Comparison of ENCODE assay signal across 14 cellular contexts in the genomic region with DNA sequence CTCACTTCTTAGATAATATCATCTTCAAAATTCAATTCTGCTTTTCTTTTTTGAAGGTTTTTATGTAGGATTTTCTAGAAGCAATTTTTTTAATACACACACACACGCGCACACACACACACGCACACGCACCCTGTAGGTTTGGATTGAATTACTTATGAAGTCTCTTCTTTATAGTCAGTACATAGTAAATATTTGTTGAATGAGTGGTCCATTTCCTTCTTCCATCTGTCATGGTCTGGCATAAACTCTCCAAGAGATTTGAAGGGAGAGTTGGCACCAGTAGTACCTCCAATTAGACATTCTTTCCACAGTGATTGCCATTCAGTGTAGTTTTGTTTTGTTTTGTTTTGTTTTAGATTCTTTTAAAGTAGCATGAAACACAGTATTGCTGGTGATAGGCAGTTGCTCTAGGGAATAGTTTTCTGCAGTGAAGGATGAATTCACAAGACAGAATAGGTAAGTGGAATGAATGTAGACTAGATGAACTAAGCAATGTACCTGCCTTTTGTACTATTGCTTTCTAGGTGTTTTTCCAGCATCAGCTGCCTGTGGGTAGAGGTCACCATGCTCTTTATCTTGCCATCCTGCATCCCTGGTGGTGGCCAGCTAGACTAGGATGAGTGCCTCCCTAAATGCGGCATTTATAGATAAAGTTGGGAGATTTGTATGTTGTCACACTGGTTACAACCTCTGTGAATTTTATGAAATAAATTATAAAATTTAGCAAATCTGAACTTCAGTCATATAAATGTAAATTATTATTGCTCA. TPM values are rescaled to one million over a fixed set of nuclear protein-coding genes. Genes with fewer than 3 reads are reported as not detected.
DNase-seq lines count a peak whose midpoint lies in the region; ATAC-seq and TF ChIP-seq lines count a peak whose summit lies in the region.
"Had no signal": no experiment of that assay in that cellular context is flagged by ENCODE, and none has a peak within 500 bp of the region (broad histone marks: within the 10 kb centered on the region; RNA-seq: fewer than 3 reads in every experiment).

No MANE protein-coding gene starts in this region.

- H4K20me1 ChIP-seq in SK-N-SH (ENCODE audit: insufficient read depth), result peaks cover 4% of the 10 kb centered on the region
- no peaks in the 10 kb centered on the region for H4K20me1 ChIP-seq in OCI-LY7 (ENCODE audit: insufficient read depth, low read length)

- H3K27me3 ChIP-seq in cardiac muscle cell (no peaks in the 10 kb centered on the region), SK-N-SH (ENCODE audit: insufficient read depth) (no peaks in the 10 kb centered on the region)
- H3K27me3 ChIP-seq: BE2C, brain microvascular endothelial cell, neural progenitor cell, vagina had no signal

- H3K4me3 ChIP-seq in cardiac muscle cell, result no peak overlapping the region
- H3K4me3 ChIP-seq in SK-N-SH (ENCODE audit: low read depth in 2 of 2, low read length in 1 of 2), result no peak overlapping the region
- no peak overlapping the region for H3K4me3 ChIP-seq in foreskin fibroblast (ENCODE audit: low read depth in 1 of 2, low read length in 2 of 2)
- H3K4me3 ChIP-seq in OCI-LY7 (ENCODE audit: low read depth, low read length, poor library complexity, severe bottlenecking), result no peak overlapping the region
- H3K4me3 ChIP-seq: neural progenitor cell, SK-N-MC, vagina had no signal

- H3K36me3 ChIP-seq in cardiac muscle cell (peaks cover 6% of the 10 kb centered on the region), SK-N-SH (replicated peaks in 1 of 2; ENCODE audit: control insufficient read depth in 1 of 2, insufficient read depth in 2 of 2, low read length in 1 of 2) (peaks cover 0 to 4% of the 10 kb centered on the region in 2 experiments), OCI-LY7 (ENCODE audit: insufficient read depth, low read length) (no peaks in the 10 kb centered on the region)
- H3K36me3 ChIP-seq: BE2C, vagina had no signal

- no peaks in the 10 kb centered on the region for H3K9me3 ChIP-seq in cardiac muscle cell (ENCODE audit: low read depth)
- no peaks in the 10 kb centered on the region for H3K9me3 ChIP-seq in SK-N-SH
- no peaks in the 10 kb centered on the region for H3K9me3 ChIP-seq in OCI-LY7 (ENCODE audit: low read length)
- H3K9me3 ChIP-seq: vagina had no signal

- peaks cover 51% of the 10 kb centered on the region for H3K4me1 ChIP-seq in cardiac muscle cell (ENCODE audit: low read depth)
- peaks cover 0 to 13% of the 10 kb centered on the region in 2 experiments; a peak in 1 of 4 replicates for H3K4me1 ChIP-seq in SK-N-SH (ENCODE audit: control insufficient read depth in 1 of 2, insufficient read depth in 2 of 2, low read depth in 1 of 2, low read length in 1 of 2)
- no peaks in the 10 kb centered on the region for H3K4me1 ChIP-seq in OCI-LY7 (ENCODE audit: insufficient read depth, low read length, poor library complexity, severe bottlenecking)
- H3K4me1 ChIP-seq: neural progenitor cell had no signal

- H3K9me2 ChIP-seq in SK-N-SH (no peaks in the 10 kb centered on the region), OCI-LY7 (ENCODE audit: insufficient read depth, low read length) (no peaks in the 10 kb centered on the region)

- no peak overlapping the region for H3K9ac ChIP-seq in SK-N-SH
- H3K9ac ChIP-seq: neural progenitor cell had no signal

- no peak for ATAC-seq in HG03039 (IDR thresholded peaks at IDR 0.05; ENCODE audit: unreplicated experiment)
- ATAC-seq in GM21447 (IDR thresholded peaks at IDR 0.05; ENCODE audit: unreplicated experiment), result no peak

- H3K4me2 ChIP-seq in SK-N-SH (peak overlapping the region; percentile 59), OCI-LY7 (ENCODE audit: low read length) (no peak overlapping the region)
- H3K4me2 ChIP-seq: neural progenitor cell had no signal

- peak in 1 of 2 donors; percentile 74 for DNase-seq in cardiac muscle cell (ENCODE audit: low read depth in 1 of 2, low spot score in 1 of 2)
- no peak for DNase-seq in cardiac septum (ENCODE audit: low spot score)
- no peak for DNase-seq in SK-N-SH
- peak; percentile 69 to 70 for DNase-seq in foreskin fibroblast
- DNase-seq in OCI-LY7 (ENCODE audit: low spot score), result no peak
- DNase-seq in inferior parietal cortex (ENCODE audit: extremely low spot score), result no peak
- DNase-seq: BE2C, brain microvascular endothelial cell, NCI-H146 had no signal

- TF ChIP-seq CTCF in cardiac muscle cell (IDR thresholded peaks at IDR 0.05; ENCODE audit: low read depth, low read length) (no peak), SK-N-SH (IDR thresholded peaks at IDR 0.05) (no peak), foreskin fibroblast (IDR thresholded peaks at IDR 0.05; ENCODE audit: low read depth, low read length) (no peak), OCI-LY7 (conservative IDR thresholded peaks at IDR 0.05; ENCODE audit: low read length) (no peak)

- CTCF ChIA-PET in SK-N-SH (lab: Yijun Ruan, JAX) (no interaction called here), OCI-LY7 (lab: Charles Lee; ENCODE audit: unreplicated experiment) (no interaction called here)

- H2AFZ ChIP-seq in SK-N-SH (ENCODE audit: low read depth), result no peak overlapping the region
- no peak overlapping the region for H2AFZ ChIP-seq in OCI-LY7 (ENCODE audit: low read length)
- H2AFZ ChIP-seq: neural progenitor cell had no signal

- POLR2A ChIA-PET in SK-N-SH (lab: Yijun Ruan, JAX) (no interaction called here), OCI-LY7 (lab: Charles Lee) (no interaction called here)

- WGBS in SK-N-SH (ENCODE audit: low lambda C conversion rate), result 79% methylated on average over 5 of the region's 5 CpGs

- peak in 1 of 2 experiments; percentile 65; a peak in 1 of 4 replicates for TF ChIP-seq EP300 in SK-N-SH (IDR thresholded peaks at IDR 0.05; ENCODE audit: borderline replicate concordance in 1 of 2, low read depth in 1 of 2, low read length in 1 of 2)

- intact Hi-C loops in cardiac septum (cut with DNase I), result no loop called here
- intact Hi-C loops in OCI-LY7 (cut with micrococcal nuclease; ENCODE audit: unreplicated experiment), result no loop called here

- peak overlapping the region; percentile 62 for H3K27ac ChIP-seq in cardiac muscle cell
- peak overlapping the region in 1 of 2 experiments; percentile 74; a peak in 3 of 4 replicates for H3K27ac ChIP-seq in SK-N-SH (ENCODE audit: low read depth in 2 of 2, low read length in 1 of 2)
- H3K27ac ChIP-seq in OCI-LY7 (ENCODE audit: low read depth, low read length, poor library complexity, severe bottlenecking), result no peak overlapping the region
- H3K27ac ChIP-seq: brain microvascular endothelial cell, neural progenitor cell, SK-N-MC, vagina had no signal

- H3K79me2 ChIP-seq in SK-N-SH (ENCODE audit: insufficient read depth) (peaks cover 99% of the 10 kb centered on the region), OCI-LY7 (ENCODE audit: insufficient read depth, low read depth, low read length) (no peaks in the 10 kb centered on the region)

- no peak for TF ChIP-seq RAD21 in SK-N-SH (IDR thresholded peaks at IDR 0.05; ENCODE audit: low read length)

- BruUV-seq in OCI-LY7 (replicated peaks; lab: Mats Ljungman, UMichigan), result no TSS peak

- peaks cover 30% of the 10 kb centered on the region for H3F3A ChIP-seq in SK-N-SH (replicated peaks; ENCODE audit: insufficient read depth)

TF ChIP-seq in SK-N-SH, 30 proteins besides CTCF, POLR2A, EP300 and RAD21 (continues in another document):
- TF ChIP-seq FOXJ3 (CRISPR knock-in tag; IDR thresholded peaks at IDR 0.05) (no peak), SIN3A (IDR thresholded peaks at IDR 0.05; ENCODE audit: borderline replicate concordance, low read depth, low read length) (no peak), SMC3 (IDR thresholded peaks at IDR 0.05; ENCODE audit: low read depth, low read length) (no peak), RCOR1 (IDR thresholded peaks at IDR 0.05; ENCODE audit: low read length) (no peak), MEF2A (IDR thresholded peaks at IDR 0.05; ENCODE audit: borderline replicate concordance, low read depth) (no peak), FOSL2 (IDR thresholded peaks at IDR 0.05; ENCODE audit: borderline replicate concordance, low read depth) (peak; percentile 70; the same call in 1 of the 2 replicates), GABPA (IDR thresholded peaks at IDR 0.05; ENCODE audit: low read depth) (no peak), RFX5 (IDR thresholded peaks at IDR 0.05; ENCODE audit: low read length) (no peak), GATA2 (CRISPR knock-in tag; IDR thresholded peaks at IDR 0.05) (no peak), NRF1 (IDR thresholded peaks at IDR 0.05; ENCODE audit: low read depth, low read length) (no peak), ELF1 (IDR thresholded peaks at IDR 0.05) (no peak), TAF1 (IDR thresholded peaks at IDR 0.05; ENCODE audit: borderline replicate concordance, low read depth, low read length) (0 out of 2 replicates have a peak, but pooled peaks have one; percentile 21), FOXM1 (IDR thresholded peaks at IDR 0.05; ENCODE audit: low read depth) (no peak), TEAD4 (IDR thresholded peaks at IDR 0.05; ENCODE audit: borderline replicate concordance, insufficient read depth) (0 out of 2 replicates have a peak, but pooled peaks have one; percentile 42), EZH2phosphoT487 (IDR thresholded peaks at IDR 0.05; ENCODE audit: borderline replicate concordance, low read depth) (no peak)
- TF ChIP-seq, protein P1, sequence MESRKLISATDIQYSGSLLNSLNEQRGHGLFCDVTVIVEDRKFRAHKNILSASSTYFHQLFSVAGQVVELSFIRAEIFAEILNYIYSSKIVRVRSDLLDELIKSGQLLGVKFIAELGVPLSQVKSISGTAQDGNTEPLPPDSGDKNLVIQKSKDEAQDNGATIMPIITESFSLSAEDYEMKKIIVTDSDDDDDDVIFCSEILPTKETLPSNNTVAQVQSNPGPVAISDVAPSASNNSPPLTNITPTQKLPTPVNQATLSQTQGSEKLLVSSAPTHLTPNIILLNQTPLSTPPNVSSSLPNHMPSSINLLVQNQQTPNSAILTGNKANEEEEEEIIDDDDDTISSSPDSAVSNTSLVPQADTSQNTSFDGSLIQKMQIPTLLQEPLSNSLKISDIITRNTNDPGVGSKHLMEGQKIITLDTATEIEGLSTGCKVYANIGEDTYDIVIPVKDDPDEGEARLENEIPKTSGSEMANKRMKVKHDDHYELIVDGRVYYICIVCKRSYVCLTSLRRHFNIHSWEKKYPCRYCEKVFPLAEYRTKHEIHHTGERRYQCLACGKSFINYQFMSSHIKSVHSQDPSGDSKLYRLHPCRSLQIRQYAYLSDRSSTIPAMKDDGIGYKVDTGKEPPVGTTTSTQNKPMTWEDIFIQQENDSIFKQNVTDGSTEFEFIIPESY (IDR thresholded peaks at IDR 0.05; ENCODE audit: borderline replicate concordance, low read depth), result no peak

RNA-seq across cellular contexts. Expression of a gene that starts 20.5 kb away (rescaled TPM):
- total RNA-seq in cardiac muscle cell, result 426 and 434 TPM in 2 replicates
- polyA plus RNA-seq in cardiac muscle cell, result 446 and 541 TPM in 2 replicates
- total RNA-seq in cardiac septum, result 1,256 TPM
- polyA plus RNA-seq in SK-N-SH (2012; rRNA removed), result 36.7 and 39.2 TPM in 2 replicates
- 24.7 and 31.6 TPM in 2 replicates for polyA plus RNA-seq in SK-N-SH (2012; cell fraction: cytosol; rRNA removed)
- 31.7 and 51.1 TPM in 2 replicates for polyA plus RNA-seq in SK-N-SH (2012; cell fraction: nucleus; rRNA removed)
- total RNA-seq in OCI-LY7 (2014; rRNA removed; shearing (Covaris generic)), result 6.3 and 10.3 TPM in 2 replicates
- 12.6 and 15.2 TPM in 2 replicates for total RNA-seq in OCI-LY7 (2022)

Comparison
In these comparisons a context has a peak if more than half of its experiments do, and no peak if none do; other contexts are left out.
1. DNase-seq: peak in foreskin fibroblast (2 of 2); none in cardiac septum (single experiment), SK-N-SH (single experiment), OCI-LY7 (single experiment) and inferior parietal cortex (single experiment).
2. RNA of a gene that starts 20.5 kb away (total RNA-seq): 1,256 TPM in cardiac septum (single experiment) and 426 to 434 TPM in cardiac muscle cell; 6.3 to 15.2 TPM in OCI-LY7; every median in the first group is over 10 times any median in the second.